In the genomic region with DNA sequence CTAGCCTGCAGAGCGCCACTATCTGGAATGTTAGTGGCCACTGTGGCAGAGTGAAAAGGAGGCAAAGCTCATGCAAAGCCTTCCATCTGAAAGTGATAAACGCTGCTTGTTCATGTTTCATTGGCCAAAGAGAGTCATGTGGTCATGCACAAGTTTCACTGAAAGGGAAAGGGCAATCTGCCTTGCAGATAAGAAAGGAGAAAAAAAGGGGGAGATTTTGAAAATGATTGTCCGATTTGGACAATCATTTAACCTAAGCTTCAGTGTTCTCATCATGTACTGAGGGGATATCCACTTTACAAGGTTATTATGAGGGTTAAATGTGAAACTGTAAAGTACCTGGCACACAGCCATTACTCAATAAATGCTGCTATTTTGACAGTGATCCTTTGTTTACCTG, we compare ENCODE assay signal across 13 cellular contexts. TPM values are rescaled to one million over a fixed set of nuclear protein-coding genes. Genes with fewer than 3 reads are reported as not detected.
A peak's percentile ranks its signal among the peaks of the same experiment; 100 is the strongest.
DNase-seq lines count a peak whose midpoint lies in the region; ATAC-seq and TF ChIP-seq lines count a peak whose summit lies in the region.
"Had no signal": no experiment of that assay in that cellular context is flagged by ENCODE, and none has a peak within 500 bp of the region (broad histone marks: within the 10 kb centered on the region; RNA-seq: fewer than 3 reads in every experiment).

No MANE protein-coding gene starts in this region.

- WGBS in ovary, 3 donors = 86 to 94% (median 90%) methylated on average over 3 of the region's 3 CpGs

- H3K9me3 ChIP-seq in ovary = no peaks in the 10 kb centered on the region

- H3K36me3 Mint-ChIP-seq in Calu3 (ENCODE audit: insufficient read depth, unreplicated experiment) = no peaks in the 10 kb centered on the region

- TF ChIP-seq CTCF in Calu3 (IDR thresholded peaks at IDR 0.05; ENCODE audit: unreplicated experiment) = no peak
- no peak for TF ChIP-seq CTCF in ovary (IDR thresholded peaks at IDR 0.05)

- no peaks in the 10 kb centered on the region for H3K9me3 Mint-ChIP-seq in Calu3 (ENCODE audit: low read depth, unreplicated experiment)

- intact Hi-C loops in Calu3 (cut with micrococcal nuclease; ENCODE audit: unreplicated experiment) (no loop called here), left colon (cut with DNase I, micrococcal nuclease) (loop anchor here in 1 of 2 donors (10.0 kb wide), 1 partner anchor 204 kb away; no protein-coding TSS in a partner anchor), ovary (cut with DNase I) (loop anchor here in 1 of 4 donors (5.0 kb wide), 1 partner anchor 201 kb away; no protein-coding TSS in a partner anchor)

- peaks cover 40% of the 10 kb centered on the region for H3K4me1 Mint-ChIP-seq in Calu3 (ENCODE audit: low read depth, unreplicated experiment)

- no peak overlapping the region for H3K27ac Mint-ChIP-seq in Calu3 (ENCODE audit: unreplicated experiment)

- TF ChIP-seq EP300 in ovary (IDR thresholded peaks at IDR 0.05) = no peak

- DNase-seq in Calu3 = peak; percentile 10
- no peak for DNase-seq in left colon
- no peak for DNase-seq in NK-92 treated with Interleukin-12 subunit alpha and Interleukin-12 subunit beta, amount 100 ng/mL, for 24 hours (lab: John Stamatoyannopoulos, UW)
- no peak for DNase-seq in activated effector memory CD4-positive, alpha-beta T cell treated with anti-CD3 and anti-CD28 coated beads, Interleukin-2, amount 50 U/mL, for 16 hours
- DNase-seq in NCI-H82 treated with DMSO at 0.1 percent for 48 hours (lab: John Stamatoyannopoulos, UW; ENCODE audit: unreplicated experiment) = no peak
- DNase-seq in ovary = no peak
- DNase-seq: cortex of kidney, GOT3, NCI-H446, trophoblast cell had no signal

- no peaks in the 10 kb centered on the region for H3K27me3 ChIP-seq in ovary

- no peak overlapping the region for H3K4me3 ChIP-seq in ovary

- peaks cover 27% of the 10 kb centered on the region for H3K4me1 ChIP-seq in ovary (ENCODE audit: insufficient read depth)

- H3K36me3 ChIP-seq in ovary = no peaks in the 10 kb centered on the region

- CTCF ChIA-PET in Calu3 (lab: Charles Lee) = interaction anchor here (0.7 kb wide), 1 partner anchor 167 kb away, joined by 3 read pairs; no protein-coding TSS in a partner anchor

- no peak for TF ChIP-seq POLR2A in ovary (IDR thresholded peaks at IDR 0.05)

- BruUV-seq in Calu3 (replicated peaks; lab: Mats Ljungman, UMichigan) = no TSS peak

- peak overlapping the region; percentile 3 for H3K4me3 Mint-ChIP-seq in Calu3 (ENCODE audit: low read depth, unreplicated experiment)

- ATAC-seq in GM21447 (IDR thresholded peaks at IDR 0.05; ENCODE audit: unreplicated experiment) (peak; percentile 38), HG03442 (IDR thresholded peaks at IDR 0.05; ENCODE audit: unreplicated experiment) (peak; percentile 27), left colon (peak; percentile 69)

- H3K27ac ChIP-seq in ovary = peak overlapping the region in 1 of 2 donors; percentile 76

- H3K27me3 Mint-ChIP-seq in Calu3 (ENCODE audit: unreplicated experiment) = no peaks in the 10 kb centered on the region

RNA-seq across cellular contexts. Expression of a gene that starts 9.1 kb away (rescaled TPM):
- total RNA-seq in Calu3 (2022) = 7.6 and 10.8 TPM in 2 replicates
- total RNA-seq in left colon = 10 to 100 TPM; 42.2 to 47.1 TPM
- total RNA-seq in ovary = 10 to 100 TPM; 19.3 to 68.2 (median 28.1) TPM
- 10 to 100 TPM; 16.3 to 31.6 TPM for polyA plus RNA-seq in ovary

RNA-seq across cellular contexts. Expression of a gene that starts 14.6 kb away (rescaled TPM):
- not detected in 2 replicates for total RNA-seq in Calu3 (2022)
- total RNA-seq in left colon = not detected
- not detected for total RNA-seq in ovary
- polyA plus RNA-seq in ovary = not detected
- total RNA-seq: M059J had no signal

RNA-seq across cellular contexts. Expression of a gene that starts 34.6 kb away (rescaled TPM):
- total RNA-seq in Calu3 (2022) = 8.0 and 9.7 TPM in 2 replicates
- 10 to 100 TPM; 10.7 to 13.4 TPM for total RNA-seq in left colon
- total RNA-seq in ovary = 100 to 1,000 TPM in 1 of 7 donors, 10 to 100 TPM in 6; 18.5 to 100 (median 25.3) TPM
- polyA plus RNA-seq in ovary = 10 to 100 TPM; 13.4 to 16.1 TPM
